8 cellular contexts compared by ENCODE assay signal in genomic region chr12:69388371-69388770, GRCh38. TPM values are rescaled to one million over a fixed set of nuclear protein-coding genes. Genes with fewer than 3 reads are reported as not detected.
DNase-seq lines count a peak whose midpoint lies in the region; ATAC-seq and TF ChIP-seq lines count a peak whose summit lies in the region.

No MANE protein-coding gene starts in this region.

- H3K4me1 ChIP-seq in HCT116 (ENCODE audit: control insufficient read depth in 1 of 2, insufficient read depth in 2 of 2, low read length in 2 of 2) (no peaks in the 10 kb centered on the region), tibial nerve (peaks cover 0 to 8% (median 2%) of the 10 kb centered on the region in 4 donors)

- no peaks in the 10 kb centered on the region for H4K20me1 ChIP-seq in HCT116 (ENCODE audit: insufficient read depth)

- H3K9ac ChIP-seq in HCT116 (ENCODE audit: low read length), result no peak overlapping the region

- POLR2A ChIA-PET in HCT116 (lab: Charles Lee), result no interaction called here

- TF ChIP-seq CTCF in C4-2B (conservative IDR thresholded peaks at IDR 0.05) (peak; percentile 69), HCT116 (IDR thresholded peaks at IDR 0.05 in 2 of 3, conservative IDR thresholded peaks at IDR 0.05 in 1 of 3; ENCODE audit: borderline replicate concordance in 1 of 3, insufficient read depth in 1 of 3, low read depth in 2 of 3, low read length in 2 of 3) (peak; percentile 46 to 63 (median 48); a peak in 5 of 6 replicates), tibial nerve (IDR thresholded peaks at IDR 0.05) (peak; percentile 43 to 68 (median 59))

- no peaks in the 10 kb centered on the region for H3K9me2 ChIP-seq in HCT116 (ENCODE audit: insufficient read depth)

- TF ChIP-seq RAD21 in HCT116 (IDR thresholded peaks at IDR 0.05; ENCODE audit: low read depth), result peak; percentile 62

- H3K27me3 ChIP-seq in HCT116 (ENCODE audit: insufficient read depth, low read length) (no peaks in the 10 kb centered on the region), tibial nerve (no peaks in the 10 kb centered on the region)

- H3K4me2 ChIP-seq in HCT116 (ENCODE audit: low read length), result no peak overlapping the region

- intact Hi-C loops in HCT116 (cut with micrococcal nuclease) (loop anchor here (1.0 kb wide), 1 partner anchor 183 kb away; no protein-coding TSS in a partner anchor), posterior vena cava (cut with DNase I) (loop anchor here (10.0 kb wide), 2 partner anchors 176 to 186 kb away; no protein-coding TSS in a partner anchor)

- RAD21 ChIA-PET in HCT116 (lab: Charles Lee; ENCODE audit: low non-redundant PET in 1 of 2, low total read pairs in 2 of 2, uncharacterized antibody in 2 of 2, unreplicated experiment in 2 of 2), result interaction anchor here in 1 of 2 experiments (1.2 kb wide), 1 partner anchor 182 kb away, joined by 4 read pairs; no protein-coding TSS in a partner anchor

- H3K36me3 ChIP-seq in HCT116 (ENCODE audit: control insufficient read depth in 1 of 2, insufficient read depth in 2 of 2, low read length in 2 of 2), result peaks cover 2 to 7% of the 10 kb centered on the region in 2 experiments; a peak in 2 of 4 replicates
- peaks cover 0 to 17% (median 0%) of the 10 kb centered on the region in 3 donors for H3K36me3 ChIP-seq in tibial nerve

- peaks cover 5% of the 10 kb centered on the region for H3K79me2 ChIP-seq in HCT116 (ENCODE audit: insufficient read depth, low read length)

- H3K9me3 ChIP-seq in HCT116 (ENCODE audit: control insufficient read depth in 1 of 2, insufficient read depth in 1 of 2, low read depth in 1 of 2, low read length in 2 of 2) (no peaks in the 10 kb centered on the region), tibial nerve (no peaks in the 10 kb centered on the region)

- ATAC-seq in HCT116 (peak; percentile 72), HG02759 (IDR thresholded peaks at IDR 0.05; ENCODE audit: unreplicated experiment) (no peak)

- no peak for TF ChIP-seq POLR2A in HCT116 (IDR thresholded peaks at IDR 0.05; ENCODE audit: borderline replicate concordance, extremely low read depth, insufficient read depth, insufficient read length)
- no peak for TF ChIP-seq POLR2A in tibial nerve (IDR thresholded peaks at IDR 0.05)

- CTCF ChIA-PET in HCT116 (lab: Charles Lee), result interaction anchor here (6.6 kb wide), 1 partner anchor 182 kb away, joined by 35 read pairs; no protein-coding TSS in a partner anchor

- WGBS in tibial nerve, 2 donors, result 84 to 90% methylated on average over 1 of the region's 1 CpG

- no peak for TF ChIP-seq EP300 in tibial nerve (IDR thresholded peaks at IDR 0.05)

- H3K4me3 ChIP-seq in HCT116 (replicated peaks in 1 of 2; ENCODE audit: low read depth in 1 of 2, low read length in 2 of 2) (no peak overlapping the region), tibial nerve (no peak overlapping the region)

- no TSS peak for BruUV-seq in HCT116 (replicated peaks; lab: Mats Ljungman, UMichigan)

- no peak overlapping the region for H2AFZ ChIP-seq in HCT116 (ENCODE audit: low read depth, low read length, poor library complexity, severe bottlenecking)

- H3K27ac ChIP-seq in C4-2B, result no peak overlapping the region
- H3K27ac ChIP-seq in HCT116 (ENCODE audit: low read depth, low read length), result no peak overlapping the region
- no peak overlapping the region for H3K27ac ChIP-seq in tibial nerve

- DNase-seq in HCT116 (ENCODE audit: low read depth, low spot score) (peak; percentile 34), SK-N-DZ (ENCODE audit: low spot score) (peak; percentile 8), germinal center (ENCODE audit: low spot score) (peak; percentile 5), tibial nerve (ENCODE audit: low spot score in 2 of 2) (no peak), posterior vena cava (ENCODE audit: low spot score) (no peak), NCI-H187 (lab: John Stamatoyannopoulos, UW) (no peak)

TF ChIP-seq in HCT116, 20 proteins besides CTCF, POLR2A, EP300 and RAD21:
- TF ChIP-seq FOSL1 (IDR thresholded peaks at IDR 0.05; ENCODE audit: low read depth) (no peak), REST (IDR thresholded peaks at IDR 0.05; ENCODE audit: low read depth) (no peak), EGR1 (IDR thresholded peaks at IDR 0.05; ENCODE audit: low read depth) (no peak), ATF3 (IDR thresholded peaks at IDR 0.05) (no peak), EZH2phosphoT487 (IDR thresholded peaks at IDR 0.05; ENCODE audit: borderline replicate concordance) (no peak), SIN3A (IDR thresholded peaks at IDR 0.05; ENCODE audit: low read depth) (no peak), EZH2 (IDR thresholded peaks at IDR 0.05) (no peak)

RNA-seq across cellular contexts. Expression of gene YEATS4, which starts 28.8 kb away (rescaled TPM):
- 32.0 TPM for total RNA-seq in HCT116 (2021; ENCODE audit: unreplicated experiment)
- 18.0 and 21.7 TPM in 2 replicates for polyA plus RNA-seq in HCT116 (2012)
- polyA plus RNA-seq in SK-N-DZ (2014; cell fraction: cytosol; rRNA removed), result 75.6 and 163 TPM in 2 replicates
- polyA plus RNA-seq in SK-N-DZ (2014; cell fraction: nucleus; rRNA removed), result 67.5 and 93.0 TPM in 2 replicates
- 10 to 100 TPM; 18.6 to 66.1 (median 55.0) TPM for total RNA-seq in tibial nerve
- total RNA-seq in posterior vena cava, result 1 to 10 TPM; 7.7 to 8.9 TPM

RNA-seq across cellular contexts. Expression of gene LYZ, which starts 40.2 kb away (rescaled TPM):
- 1.3 TPM for total RNA-seq in HCT116 (2021; ENCODE audit: unreplicated experiment)
- polyA plus RNA-seq in HCT116 (2012), result 0.56 and 0.62 TPM in 2 replicates
- polyA plus RNA-seq in SK-N-DZ (2014; cell fraction: cytosol; rRNA removed), result 0.80 TPM in 1 of 2 replicates, not detected in the other
- 0.67 TPM in 1 of 2 replicates, not detected in the other for polyA plus RNA-seq in SK-N-DZ (2014; cell fraction: nucleus; rRNA removed)
- total RNA-seq in tibial nerve, result 10 to 100 TPM in 3 of 4 donors, 1 to 10 TPM in 1; 9.6 to 58.1 (median 37.1) TPM
- 10 to 100 TPM; 20.7 to 50.3 TPM for total RNA-seq in posterior vena cava

Comparison
In these comparisons a context has a peak if more than half of its experiments do, and no peak if none do; other contexts are left out.
1. DNase-seq: peak in HCT116 (single experiment), SK-N-DZ (single experiment) and germinal center (single experiment); none in tibial nerve (0 of 2), posterior vena cava (single experiment) and NCI-H187 (0 of 2).
2. Peak in every context shown above with its lines, with median percentiles within 50 percentile points of each other: CTCF ChIP-seq.